ENCODE assay signal across 10 cellular contexts in genomic region chr10:131726460-131726861, GRCh38.
DNase-seq lines count a peak whose midpoint lies in the region; ATAC-seq and TF ChIP-seq lines count a peak whose summit lies in the region.
"Had no signal": no experiment of that assay in that cellular context is flagged by ENCODE, and none has a peak within 500 bp of the region (broad histone marks: within the 10 kb centered on the region; RNA-seq: fewer than 3 reads in every experiment).

No MANE protein-coding gene starts in this region.

- no peaks in the 10 kb centered on the region for H3K4me1 ChIP-seq in urinary bladder (ENCODE audit: insufficient read depth)

- TF ChIP-seq CTCF in coronary artery (IDR thresholded peaks at IDR 0.05), result no peak
- no peak for TF ChIP-seq CTCF in mesothelial cell of epicardium (IDR thresholded peaks at IDR 0.05; ENCODE audit: unreplicated experiment)

- 4% methylated on average over 20 of the region's 20 CpGs for WGBS in urinary bladder

- peak overlapping the region; percentile 50 for H3K4me3 ChIP-seq in coronary artery
- H3K4me3 ChIP-seq in urinary bladder (ENCODE audit: low read depth, low read length), result peak overlapping the region; percentile 15

- no peaks in the 10 kb centered on the region for H3K36me3 Mint-ChIP-seq in mesothelial cell of epicardium
- no peaks in the 10 kb centered on the region for H3K36me3 Mint-ChIP-seq in activated T-helper 17 cell treated with anti-CD3 and anti-CD28 coated beads, Interleukin-2, amount 50 U/mL, for 72 hours (ENCODE audit: low read depth)

- no peaks in the 10 kb centered on the region for H3K9me3 Mint-ChIP-seq in mesothelial cell of epicardium
- peaks cover 4% of the 10 kb centered on the region for H3K9me3 Mint-ChIP-seq in activated T-helper 17 cell treated with anti-CD3 and anti-CD28 coated beads, Interleukin-2, amount 50 U/mL, for 72 hours
- H3K9me3 Mint-ChIP-seq: central memory CD8-positive, alpha-beta T cell had no signal

- peak overlapping the region; percentile 88 for H3K27ac Mint-ChIP-seq in mesothelial cell of epicardium
- H3K27ac Mint-ChIP-seq in activated T-helper 17 cell treated with anti-CD3 and anti-CD28 coated beads, Interleukin-2, amount 50 U/mL, for 72 hours, result no peak overlapping the region

- peaks cover 8% of the 10 kb centered on the region for H3K27me3 Mint-ChIP-seq in mesothelial cell of epicardium (ENCODE audit: low read depth)
- peaks cover 25% of the 10 kb centered on the region for H3K27me3 Mint-ChIP-seq in activated T-helper 17 cell treated with anti-CD3 and anti-CD28 coated beads, Interleukin-2, amount 50 U/mL, for 72 hours

- H3K36me3 ChIP-seq in urinary bladder (ENCODE audit: insufficient read depth), result no peaks in the 10 kb centered on the region

- DNase-seq in activated effector memory CD4-positive, alpha-beta T cell treated with anti-CD3 and anti-CD28 coated beads, Interleukin-2, amount 50 U/mL, for 16 hours, result peak; percentile 48
- no peak for DNase-seq in activated effector memory CD4-positive, alpha-beta T cell treated with Interleukin-2 at 50 U/mL for 16 hours
- peak; percentile 43 for DNase-seq in coronary artery (ENCODE audit: low spot score)
- peak; percentile 63 to 76 for DNase-seq in mesothelial cell of epicardium (ENCODE audit: low spot score in 2 of 2, unreplicated experiment in 2 of 2)
- DNase-seq in dermis blood vessel endothelial cell, result no peak
- no peak for DNase-seq in occipital lobe (lab: John Stamatoyannopoulos, UW)
- DNase-seq: SIG-M5 had no signal

- peaks cover 44% of the 10 kb centered on the region for H3K4me1 Mint-ChIP-seq in mesothelial cell of epicardium
- H3K4me1 Mint-ChIP-seq in activated T-helper 17 cell treated with anti-CD3 and anti-CD28 coated beads, Interleukin-2, amount 50 U/mL, for 72 hours, result no peaks in the 10 kb centered on the region

- H3K4me3 Mint-ChIP-seq in mesothelial cell of epicardium, result peak overlapping the region; percentile 63
- H3K4me3 Mint-ChIP-seq in activated T-helper 17 cell treated with anti-CD3 and anti-CD28 coated beads, Interleukin-2, amount 50 U/mL, for 72 hours, result no peak overlapping the region
- H3K4me3 Mint-ChIP-seq: central memory CD8-positive, alpha-beta T cell had no signal

- no peak overlapping the region for H3K27ac ChIP-seq in coronary artery
- no peak overlapping the region for H3K27ac ChIP-seq in urinary bladder (ENCODE audit: low read depth)

- no peak for ATAC-seq in activated T-helper 17 cell treated with anti-CD3 and anti-CD28 coated beads, Interleukin-2, amount 50 U/mL, for 72 hours (replicated peaks)

Comparison
In these comparisons a context has a peak if more than half of its experiments do, and no peak if none do; other contexts are left out.
1. DNase-seq: peak in activated effector memory CD4-positive, alpha-beta T cell treated with anti-CD3 and anti-CD28 coated beads, Interleukin-2, amount 50 U/mL, for 16 hours (single experiment), coronary artery (single experiment) and mesothelial cell of epicardium (2 of 2); none in activated effector memory CD4-positive, alpha-beta T cell treated with Interleukin-2 at 50 U/mL for 16 hours (single experiment), dermis blood vessel endothelial cell (single experiment) and occipital lobe (single experiment).